Comparison of ENCODE assay signal across 1 cellular context in the genomic region with DNA sequence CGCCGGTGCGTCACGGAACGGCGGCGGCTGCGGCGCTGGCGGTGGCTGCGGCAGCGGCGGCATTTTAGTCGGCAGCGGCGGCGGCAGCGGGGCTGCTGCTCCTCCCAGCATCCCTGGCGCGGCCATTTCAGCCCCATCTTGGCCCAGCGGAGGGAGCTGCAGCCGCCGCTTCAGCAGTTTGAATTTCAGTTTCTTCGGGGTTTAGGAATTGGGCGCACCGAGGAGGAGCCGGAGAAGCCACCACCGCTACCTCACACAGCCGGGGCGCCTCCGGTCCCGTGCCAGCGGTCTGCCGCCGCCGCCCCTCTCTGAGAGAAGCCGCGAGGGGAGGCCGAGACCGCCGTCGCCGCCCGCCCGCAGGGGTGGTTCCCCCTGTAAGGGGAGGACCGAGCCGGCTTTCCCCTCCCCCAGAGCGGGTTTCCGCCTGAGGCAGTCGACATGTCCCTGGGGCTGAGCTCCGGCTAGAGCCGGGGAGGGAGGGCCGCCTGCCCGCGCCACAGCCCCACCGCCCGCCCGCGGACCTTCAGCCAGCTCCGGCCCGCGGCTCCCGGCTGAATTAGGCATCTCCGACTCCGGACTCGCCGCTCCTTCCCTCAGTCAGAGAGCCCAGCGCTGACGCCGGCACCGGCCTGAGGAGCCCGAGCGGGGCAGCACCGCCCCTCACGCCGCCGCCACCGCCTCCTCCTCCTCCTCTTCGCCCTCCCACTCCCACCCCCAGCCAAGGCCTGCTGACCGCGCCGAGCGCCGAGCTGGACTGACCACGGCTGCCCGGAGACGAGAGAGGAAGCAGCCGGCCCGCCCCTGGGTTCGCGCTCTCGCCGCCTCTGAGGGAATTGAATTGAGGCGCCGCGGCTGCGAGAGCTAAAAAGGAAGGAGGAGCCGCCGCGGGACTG.
TF ChIP-seq lines count a peak whose summit lies in the region.

A gene (plus strand): TSS at position 67 of the 893 bp plus-strand sequence. CDS start 1,053 bp downstream, outside the sequence.

TF ChIP-seq in HEK293, 187 proteins besides CTCF, POLR2A, EP300 and RAD21 (continued from another document and continues in another):
- TF ChIP-seq, protein P1, sequence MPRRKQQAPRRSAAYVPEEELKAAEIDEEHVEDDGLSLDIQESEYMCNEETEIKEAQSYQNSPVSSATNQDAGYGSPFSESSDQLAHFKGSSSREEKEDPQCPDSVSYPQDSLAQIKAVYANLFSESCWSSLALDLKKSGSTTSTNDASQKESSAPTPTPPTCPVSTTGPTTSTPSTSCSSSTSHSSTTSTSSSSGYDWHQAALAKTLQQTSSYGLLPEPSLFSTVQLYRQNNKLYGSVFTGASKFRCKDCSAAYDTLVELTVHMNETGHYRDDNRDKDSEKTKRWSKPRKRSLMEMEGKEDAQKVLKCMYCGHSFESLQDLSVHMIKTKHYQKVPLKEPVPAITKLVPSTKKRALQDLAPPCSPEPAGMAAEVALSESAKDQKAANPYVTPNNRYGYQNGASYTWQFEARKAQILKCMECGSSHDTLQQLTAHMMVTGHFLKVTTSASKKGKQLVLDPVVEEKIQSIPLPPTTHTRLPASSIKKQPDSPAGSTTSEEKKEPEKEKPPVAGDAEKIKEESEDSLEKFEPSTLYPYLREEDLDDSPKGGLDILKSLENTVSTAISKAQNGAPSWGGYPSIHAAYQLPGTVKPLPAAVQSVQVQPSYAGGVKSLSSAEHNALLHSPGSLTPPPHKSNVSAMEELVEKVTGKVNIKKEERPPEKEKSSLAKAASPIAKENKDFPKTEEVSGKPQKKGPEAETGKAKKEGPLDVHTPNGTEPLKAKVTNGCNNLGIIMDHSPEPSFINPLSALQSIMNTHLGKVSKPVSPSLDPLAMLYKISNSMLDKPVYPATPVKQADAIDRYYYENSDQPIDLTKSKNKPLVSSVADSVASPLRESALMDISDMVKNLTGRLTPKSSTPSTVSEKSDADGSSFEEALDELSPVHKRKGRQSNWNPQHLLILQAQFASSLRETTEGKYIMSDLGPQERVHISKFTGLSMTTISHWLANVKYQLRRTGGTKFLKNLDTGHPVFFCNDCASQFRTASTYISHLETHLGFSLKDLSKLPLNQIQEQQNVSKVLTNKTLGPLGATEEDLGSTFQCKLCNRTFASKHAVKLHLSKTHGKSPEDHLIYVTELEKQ (tag by site-specific recombination; IDR thresholded peaks at IDR 0.05; ENCODE audit: borderline replicate concordance), result no peak
- peak; percentile 50 for TF ChIP-seq GLIS1 (tag by site-specific recombination; IDR thresholded peaks at IDR 0.05)
- no peak for TF ChIP-seq ZNF292 (tag by site-specific recombination; IDR thresholded peaks at IDR 0.05; ENCODE audit: borderline replicate concordance, low read depth)
- TF ChIP-seq OVOL3 (tag by site-specific recombination; IDR thresholded peaks at IDR 0.05), result 0 out of 2 replicates have a peak, but pooled peaks have one; percentile 8
- TF ChIP-seq SCRT2 (tag by site-specific recombination; IDR thresholded peaks at IDR 0.05), result no peak
- peak; percentile 51; the same call in 1 of the 2 replicates for TF ChIP-seq ZNF335 (tag by site-specific recombination; conservative IDR thresholded peaks at IDR 0.05)
- TF ChIP-seq TRIM28 (IDR thresholded peaks at IDR 0.05; ENCODE audit: borderline replicate concordance, low read length), result no peak
- no peak for TF ChIP-seq ZNF501 (tag by site-specific recombination; IDR thresholded peaks at IDR 0.05)
- no peak for TF ChIP-seq ZNF571 (tag by site-specific recombination; IDR thresholded peaks at IDR 0.05)
- no peak for TF ChIP-seq ZNF830 (tag by site-specific recombination; IDR thresholded peaks at IDR 0.05; ENCODE audit: low read depth)
- TF ChIP-seq ZNF596 (tag by site-specific recombination; IDR thresholded peaks at IDR 0.05), result no peak
- TF ChIP-seq, protein P2, sequence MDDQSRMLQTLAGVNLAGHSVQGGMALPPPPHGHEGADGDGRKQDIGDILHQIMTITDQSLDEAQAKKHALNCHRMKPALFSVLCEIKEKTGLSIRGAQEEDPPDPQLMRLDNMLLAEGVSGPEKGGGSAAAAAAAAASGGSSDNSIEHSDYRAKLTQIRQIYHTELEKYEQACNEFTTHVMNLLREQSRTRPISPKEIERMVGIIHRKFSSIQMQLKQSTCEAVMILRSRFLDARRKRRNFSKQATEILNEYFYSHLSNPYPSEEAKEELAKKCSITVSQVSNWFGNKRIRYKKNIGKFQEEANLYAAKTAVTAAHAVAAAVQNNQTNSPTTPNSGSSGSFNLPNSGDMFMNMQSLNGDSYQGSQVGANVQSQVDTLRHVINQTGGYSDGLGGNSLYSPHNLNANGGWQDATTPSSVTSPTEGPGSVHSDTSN (CRISPR knock-in tag; IDR thresholded peaks at IDR 0.05), result 0 out of 2 replicates have a peak, but pooled peaks have one; percentile 34
- TF ChIP-seq, protein P3, sequence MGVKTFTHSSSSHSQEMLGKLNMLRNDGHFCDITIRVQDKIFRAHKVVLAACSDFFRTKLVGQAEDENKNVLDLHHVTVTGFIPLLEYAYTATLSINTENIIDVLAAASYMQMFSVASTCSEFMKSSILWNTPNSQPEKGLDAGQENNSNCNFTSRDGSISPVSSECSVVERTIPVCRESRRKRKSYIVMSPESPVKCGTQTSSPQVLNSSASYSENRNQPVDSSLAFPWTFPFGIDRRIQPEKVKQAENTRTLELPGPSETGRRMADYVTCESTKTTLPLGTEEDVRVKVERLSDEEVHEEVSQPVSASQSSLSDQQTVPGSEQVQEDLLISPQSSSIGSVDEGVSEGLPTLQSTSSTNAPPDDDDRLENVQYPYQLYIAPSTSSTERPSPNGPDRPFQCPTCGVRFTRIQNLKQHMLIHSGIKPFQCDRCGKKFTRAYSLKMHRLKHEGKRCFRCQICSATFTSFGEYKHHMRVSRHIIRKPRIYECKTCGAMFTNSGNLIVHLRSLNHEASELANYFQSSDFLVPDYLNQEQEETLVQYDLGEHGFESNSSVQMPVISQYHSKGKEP (tag by site-specific recombination; IDR thresholded peaks at IDR 0.05), result peak; percentile 95
- TF ChIP-seq, protein P4, sequence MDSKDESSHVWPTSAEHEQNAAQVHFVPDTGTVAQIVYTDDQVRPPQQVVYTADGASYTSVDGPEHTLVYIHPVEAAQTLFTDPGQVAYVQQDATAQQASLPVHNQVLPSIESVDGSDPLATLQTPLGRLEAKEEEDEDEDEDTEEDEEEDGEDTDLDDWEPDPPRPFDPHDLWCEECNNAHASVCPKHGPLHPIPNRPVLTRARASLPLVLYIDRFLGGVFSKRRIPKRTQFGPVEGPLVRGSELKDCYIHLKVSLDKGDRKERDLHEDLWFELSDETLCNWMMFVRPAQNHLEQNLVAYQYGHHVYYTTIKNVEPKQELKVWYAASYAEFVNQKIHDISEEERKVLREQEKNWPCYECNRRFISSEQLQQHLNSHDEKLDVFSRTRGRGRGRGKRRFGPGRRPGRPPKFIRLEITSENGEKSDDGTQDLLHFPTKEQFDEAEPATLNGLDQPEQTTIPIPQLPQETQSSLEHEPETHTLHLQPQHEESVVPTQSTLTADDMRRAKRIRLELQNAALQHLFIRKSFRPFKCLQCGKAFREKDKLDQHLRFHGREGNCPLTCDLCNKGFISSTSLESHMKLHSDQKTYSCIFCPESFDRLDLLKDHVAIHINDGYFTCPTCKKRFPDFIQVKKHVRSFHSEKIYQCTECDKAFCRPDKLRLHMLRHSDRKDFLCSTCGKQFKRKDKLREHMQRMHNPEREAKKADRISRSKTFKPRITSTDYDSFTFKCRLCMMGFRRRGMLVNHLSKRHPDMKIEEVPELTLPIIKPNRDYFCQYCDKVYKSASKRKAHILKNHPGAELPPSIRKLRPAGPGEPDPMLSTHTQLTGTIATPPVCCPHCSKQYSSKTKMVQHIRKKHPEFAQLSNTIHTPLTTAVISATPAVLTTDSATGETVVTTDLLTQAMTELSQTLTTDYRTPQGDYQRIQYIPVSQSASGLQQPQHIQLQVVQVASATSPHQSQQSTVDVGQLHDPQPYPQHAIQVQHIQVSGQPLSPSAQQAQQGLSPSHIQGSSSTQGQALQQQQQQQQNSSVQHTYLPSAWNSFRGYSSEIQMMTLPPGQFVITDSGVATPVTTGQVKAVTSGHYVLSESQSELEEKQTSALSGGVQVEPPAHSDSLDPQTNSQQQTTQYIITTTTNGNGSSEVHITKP (tag by site-specific recombination; IDR thresholded peaks at IDR 0.05), result 0 out of 2 replicates have a peak, but pooled peaks have one; percentile 48
- TF ChIP-seq ZBTB1 (tag by site-specific recombination; IDR thresholded peaks at IDR 0.05), result no peak
- TF ChIP-seq, protein P5, sequence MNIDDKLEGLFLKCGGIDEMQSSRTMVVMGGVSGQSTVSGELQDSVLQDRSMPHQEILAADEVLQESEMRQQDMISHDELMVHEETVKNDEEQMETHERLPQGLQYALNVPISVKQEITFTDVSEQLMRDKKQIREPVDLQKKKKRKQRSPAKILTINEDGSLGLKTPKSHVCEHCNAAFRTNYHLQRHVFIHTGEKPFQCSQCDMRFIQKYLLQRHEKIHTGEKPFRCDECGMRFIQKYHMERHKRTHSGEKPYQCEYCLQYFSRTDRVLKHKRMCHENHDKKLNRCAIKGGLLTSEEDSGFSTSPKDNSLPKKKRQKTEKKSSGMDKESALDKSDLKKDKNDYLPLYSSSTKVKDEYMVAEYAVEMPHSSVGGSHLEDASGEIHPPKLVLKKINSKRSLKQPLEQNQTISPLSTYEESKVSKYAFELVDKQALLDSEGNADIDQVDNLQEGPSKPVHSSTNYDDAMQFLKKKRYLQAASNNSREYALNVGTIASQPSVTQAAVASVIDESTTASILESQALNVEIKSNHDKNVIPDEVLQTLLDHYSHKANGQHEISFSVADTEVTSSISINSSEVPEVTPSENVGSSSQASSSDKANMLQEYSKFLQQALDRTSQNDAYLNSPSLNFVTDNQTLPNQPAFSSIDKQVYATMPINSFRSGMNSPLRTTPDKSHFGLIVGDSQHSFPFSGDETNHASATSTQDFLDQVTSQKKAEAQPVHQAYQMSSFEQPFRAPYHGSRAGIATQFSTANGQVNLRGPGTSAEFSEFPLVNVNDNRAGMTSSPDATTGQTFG (tag by site-specific recombination; IDR thresholded peaks at IDR 0.05; ENCODE audit: borderline replicate concordance), result no peak
- no peak for TF ChIP-seq ZNF112 (tag by site-specific recombination; IDR thresholded peaks at IDR 0.05)
- TF ChIP-seq GLIS2 (tag by site-specific recombination; IDR thresholded peaks at IDR 0.05), result peak; percentile 87
- TF ChIP-seq, protein P6, sequence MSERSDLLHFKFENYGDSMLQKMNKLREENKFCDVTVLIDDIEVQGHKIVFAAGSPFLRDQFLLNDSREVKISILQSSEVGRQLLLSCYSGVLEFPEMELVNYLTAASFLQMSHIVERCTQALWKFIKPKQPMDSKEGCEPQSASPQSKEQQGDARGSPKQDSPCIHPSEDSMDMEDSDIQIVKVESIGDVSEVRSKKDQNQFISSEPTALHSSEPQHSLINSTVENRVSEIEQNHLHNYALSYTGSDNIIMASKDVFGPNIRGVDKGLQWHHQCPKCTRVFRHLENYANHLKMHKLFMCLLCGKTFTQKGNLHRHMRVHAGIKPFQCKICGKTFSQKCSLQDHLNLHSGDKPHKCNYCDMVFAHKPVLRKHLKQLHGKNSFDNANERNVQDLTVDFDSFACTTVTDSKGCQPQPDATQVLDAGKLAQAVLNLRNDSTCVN (tag by site-specific recombination; optimal IDR thresholded peaks at IDR 0.05), result peak; percentile 74
- no peak for TF ChIP-seq ZFP41 (tag by site-specific recombination; IDR thresholded peaks at IDR 0.05; ENCODE audit: borderline replicate concordance)
- TF ChIP-seq, protein P7, sequence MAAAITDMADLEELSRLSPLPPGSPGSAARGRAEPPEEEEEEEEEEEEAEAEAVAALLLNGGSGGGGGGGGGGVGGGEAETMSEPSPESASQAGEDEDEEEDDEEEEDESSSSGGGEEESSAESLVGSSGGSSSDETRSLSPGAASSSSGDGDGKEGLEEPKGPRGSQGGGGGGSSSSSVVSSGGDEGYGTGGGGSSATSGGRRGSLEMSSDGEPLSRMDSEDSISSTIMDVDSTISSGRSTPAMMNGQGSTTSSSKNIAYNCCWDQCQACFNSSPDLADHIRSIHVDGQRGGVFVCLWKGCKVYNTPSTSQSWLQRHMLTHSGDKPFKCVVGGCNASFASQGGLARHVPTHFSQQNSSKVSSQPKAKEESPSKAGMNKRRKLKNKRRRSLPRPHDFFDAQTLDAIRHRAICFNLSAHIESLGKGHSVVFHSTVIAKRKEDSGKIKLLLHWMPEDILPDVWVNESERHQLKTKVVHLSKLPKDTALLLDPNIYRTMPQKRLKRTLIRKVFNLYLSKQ (tag by site-specific recombination; IDR thresholded peaks at IDR 0.05; ENCODE audit: borderline replicate concordance), result no peak
- TF ChIP-seq HOXD13 (CRISPR knock-in tag; IDR thresholded peaks at IDR 0.05; ENCODE audit: borderline replicate concordance), result no peak
- TF ChIP-seq, protein P8, sequence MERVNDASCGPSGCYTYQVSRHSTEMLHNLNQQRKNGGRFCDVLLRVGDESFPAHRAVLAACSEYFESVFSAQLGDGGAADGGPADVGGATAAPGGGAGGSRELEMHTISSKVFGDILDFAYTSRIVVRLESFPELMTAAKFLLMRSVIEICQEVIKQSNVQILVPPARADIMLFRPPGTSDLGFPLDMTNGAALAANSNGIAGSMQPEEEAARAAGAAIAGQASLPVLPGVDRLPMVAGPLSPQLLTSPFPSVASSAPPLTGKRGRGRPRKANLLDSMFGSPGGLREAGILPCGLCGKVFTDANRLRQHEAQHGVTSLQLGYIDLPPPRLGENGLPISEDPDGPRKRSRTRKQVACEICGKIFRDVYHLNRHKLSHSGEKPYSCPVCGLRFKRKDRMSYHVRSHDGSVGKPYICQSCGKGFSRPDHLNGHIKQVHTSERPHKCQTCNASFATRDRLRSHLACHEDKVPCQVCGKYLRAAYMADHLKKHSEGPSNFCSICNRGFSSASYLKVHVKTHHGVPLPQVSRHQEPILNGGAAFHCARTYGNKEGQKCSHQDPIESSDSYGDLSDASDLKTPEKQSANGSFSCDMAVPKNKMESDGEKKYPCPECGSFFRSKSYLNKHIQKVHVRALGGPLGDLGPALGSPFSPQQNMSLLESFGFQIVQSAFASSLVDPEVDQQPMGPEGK (tag by site-specific recombination; IDR thresholded peaks at IDR 0.05), result peak; percentile 53
- TF ChIP-seq ZNF248 (tag by site-specific recombination; IDR thresholded peaks at IDR 0.05), result no peak
- TF ChIP-seq ZBTB20 (tag by site-specific recombination; IDR thresholded peaks at IDR 0.05), result peak; percentile 34; the same call in 1 of the 2 replicates
- no peak for TF ChIP-seq ZNF677 (tag by site-specific recombination; IDR thresholded peaks at IDR 0.05)
- TF ChIP-seq SALL2 (tag by site-specific recombination; IDR thresholded peaks at IDR 0.05; ENCODE audit: borderline replicate concordance), result no peak
- peak; percentile 52; the same call in 1 of the 2 replicates for TF ChIP-seq KLF16 (tag by site-specific recombination; IDR thresholded peaks at IDR 0.05)
- TF ChIP-seq, protein P9, sequence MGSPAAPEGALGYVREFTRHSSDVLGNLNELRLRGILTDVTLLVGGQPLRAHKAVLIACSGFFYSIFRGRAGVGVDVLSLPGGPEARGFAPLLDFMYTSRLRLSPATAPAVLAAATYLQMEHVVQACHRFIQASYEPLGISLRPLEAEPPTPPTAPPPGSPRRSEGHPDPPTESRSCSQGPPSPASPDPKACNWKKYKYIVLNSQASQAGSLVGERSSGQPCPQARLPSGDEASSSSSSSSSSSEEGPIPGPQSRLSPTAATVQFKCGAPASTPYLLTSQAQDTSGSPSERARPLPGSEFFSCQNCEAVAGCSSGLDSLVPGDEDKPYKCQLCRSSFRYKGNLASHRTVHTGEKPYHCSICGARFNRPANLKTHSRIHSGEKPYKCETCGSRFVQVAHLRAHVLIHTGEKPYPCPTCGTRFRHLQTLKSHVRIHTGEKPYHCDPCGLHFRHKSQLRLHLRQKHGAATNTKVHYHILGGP (tag by site-specific recombination; IDR thresholded peaks at IDR 0.05), result no peak
- no peak for TF ChIP-seq ZNF654 (tag by site-specific recombination; IDR thresholded peaks at IDR 0.05; ENCODE audit: low read depth)
- no peak for TF ChIP-seq ZNF658 (tag by site-specific recombination; IDR thresholded peaks at IDR 0.05)
- no peak for TF ChIP-seq ZNF514 (tag by site-specific recombination; IDR thresholded peaks at IDR 0.05)
- no peak for TF ChIP-seq ZNF138 (tag by site-specific recombination; IDR thresholded peaks at IDR 0.05; ENCODE audit: borderline replicate concordance)
- TF ChIP-seq ZEB2 (tag by site-specific recombination; IDR thresholded peaks at IDR 0.05), result peak; percentile 94
